ENCODE assay signal across 17 cellular contexts in genomic region chr5:175253597-175253996, GRCh38.
DNase-seq lines count a peak whose midpoint lies in the region; ATAC-seq and TF ChIP-seq lines count a peak whose summit lies in the region.
"Had no signal": no experiment of that assay in that cellular context is flagged by ENCODE, and none has a peak within 500 bp of the region (broad histone marks: within the 10 kb centered on the region; RNA-seq: fewer than 3 reads in every experiment).

No MANE protein-coding gene starts in this region.

- no peaks in the 10 kb centered on the region for H3K36me3 ChIP-seq in smooth muscle cell (ENCODE audit: low read depth)
- H3K36me3 ChIP-seq: BE2C, colonic mucosa, upper lobe of left lung had no signal

- peaks cover 7% of the 10 kb centered on the region for H3K4me1 Mint-ChIP-seq in activated T-helper 17 cell treated with anti-CD3 and anti-CD28 coated beads, Interleukin-2, amount 50 U/mL, for 72 hours
- H3K4me1 Mint-ChIP-seq in H9, result peaks cover 6 to 8% of the 10 kb centered on the region in 2 experiments; a peak in 3 of 4 replicates
- H3K4me1 Mint-ChIP-seq: naive thymus-derived CD8-positive, alpha-beta T cell had no signal

- H2AK5ac ChIP-seq in H9 (ENCODE audit: insufficient read length, low read length), result no peak overlapping the region

- peaks cover 14% of the 10 kb centered on the region for H3F3A ChIP-seq in smooth muscle cell (ENCODE audit: low read depth)

- H3K9ac ChIP-seq in smooth muscle cell (ENCODE audit: low read depth) (no peak overlapping the region), H9 (ENCODE audit: extremely low read depth, insufficient read length, low read length) (no peak overlapping the region)

- H3K4ac ChIP-seq in H9 (ENCODE audit: low read depth, low read length), result no peak overlapping the region

- no peaks in the 10 kb centered on the region for H3K79me2 ChIP-seq in smooth muscle cell (ENCODE audit: low read depth)
- H3K79me2 ChIP-seq in H9 (ENCODE audit: insufficient read depth, low read length), result no peaks in the 10 kb centered on the region

- H3K23ac ChIP-seq in H9 (ENCODE audit: insufficient read length, low read depth, low read length), result no peak overlapping the region

- ATAC-seq in activated T-helper 17 cell treated with anti-CD3 and anti-CD28 coated beads, Interleukin-2, amount 50 U/mL, for 72 hours (replicated peaks), result peak; percentile 64
- ATAC-seq in foreskin keratinocyte, result peak; percentile 57
- ATAC-seq: naive thymus-derived CD8-positive, alpha-beta T cell had no signal

- H3K56ac ChIP-seq in H9 (ENCODE audit: insufficient read length, low read depth, low read length), result no peak overlapping the region

- H2BK20ac ChIP-seq in H9 (ENCODE audit: low read depth, low read length, poor library complexity, severe bottlenecking), result no peak overlapping the region

- no peaks in the 10 kb centered on the region for H3K23me2 ChIP-seq in H9 (ENCODE audit: insufficient read length, low read depth, low read length, poor library complexity, severe bottlenecking)

- H4K20me1 ChIP-seq in smooth muscle cell (ENCODE audit: low read depth) (no peaks in the 10 kb centered on the region), H9 (ENCODE audit: control insufficient read depth, insufficient read depth, insufficient read length) (no peaks in the 10 kb centered on the region)

- H4K5ac ChIP-seq in H9 (ENCODE audit: insufficient read length, low read depth, low read length), result no peak overlapping the region

- DNase-seq in ELR (ENCODE audit: low read depth), result peak; percentile 21
- peak in 1 of 2 donors; percentile 17 for DNase-seq in foreskin keratinocyte
- DNase-seq in smooth muscle cell (lab: John Stamatoyannopoulos, UW; ENCODE audit: unreplicated experiment), result no peak
- DNase-seq in GM20000 (ENCODE audit: low spot score), result no peak
- no peak for DNase-seq in Ammon's horn (ENCODE audit: low spot score)
- DNase-seq in H9, result no peak
- no peak for DNase-seq in retina
- DNase-seq: BE2C; colonic mucosa; H7; naive thymus-derived CD8-positive, alpha-beta T cell; NCI-H774; upper lobe of left lung had no signal

- no peaks in the 10 kb centered on the region for H3K79me1 ChIP-seq in H9 (ENCODE audit: insufficient read depth, low read depth, low read length, poor library complexity, severe bottlenecking)

- TF ChIP-seq CTCF in foreskin keratinocyte (conservative IDR thresholded peaks at IDR 0.05), result no peak
- no peak for TF ChIP-seq CTCF in smooth muscle cell (IDR thresholded peaks at IDR 0.05; ENCODE audit: borderline replicate concordance, insufficient read depth, poor library complexity, severe bottlenecking)
- TF ChIP-seq CTCF in GM20000 (IDR thresholded peaks at IDR 0.05; ENCODE audit: extremely low read depth, missing control alignments), result no peak
- no peak for TF ChIP-seq CTCF in H9 (conservative IDR thresholded peaks at IDR 0.05)

- H3K27me3 ChIP-seq in foreskin keratinocyte, result no peaks in the 10 kb centered on the region
- H3K27me3 ChIP-seq in smooth muscle cell (ENCODE audit: low read depth), result no peaks in the 10 kb centered on the region
- no peaks in the 10 kb centered on the region for H3K27me3 ChIP-seq in H9 (ENCODE audit: insufficient read depth, low read length)
- H3K27me3 ChIP-seq: BE2C, colonic mucosa, upper lobe of left lung had no signal

- no peak overlapping the region for H2BK15ac ChIP-seq in H9 (ENCODE audit: low read depth, low read length)

- peak overlapping the region; percentile 21 for H3K27ac Mint-ChIP-seq in activated T-helper 17 cell treated with anti-CD3 and anti-CD28 coated beads, Interleukin-2, amount 50 U/mL, for 72 hours
- peak overlapping the region in 1 of 3 experiments; percentile 17; a peak in 1 of 7 replicates for H3K27ac Mint-ChIP-seq in H9
- H3K27ac Mint-ChIP-seq: activated naive CD8-positive, alpha-beta T cell; naive thymus-derived CD8-positive, alpha-beta T cell; T-helper 2 cell treated with Interferon-gamma antibody and Interleukin-4, amounts not matched to agents 5 μg/mL and 100 μg/mL, for 36 hours had no signal

- WGBS in smooth muscle cell (ENCODE audit: low lambda C conversion rate), result 61% methylated on average over 8 of the region's 8 CpGs
- no CpG with 5 or more reads among the region's 8 CpGs for WGBS in H9 (ENCODE audit: extremely low coverage, insufficient read length, low lambda C conversion rate)

- no peak overlapping the region for H3K4me3 ChIP-seq in smooth muscle cell
- H3K4me3 ChIP-seq: colonic mucosa, upper lobe of left lung had no signal

- no peak overlapping the region for H2BK12ac ChIP-seq in H9 (ENCODE audit: insufficient read length, low read depth, low read length)

- H3K27ac ChIP-seq in foreskin keratinocyte (no peak overlapping the region), smooth muscle cell (ENCODE audit: low read depth) (peak overlapping the region; percentile 62), H9 (ENCODE audit: insufficient read length, low read depth, low read length) (no peak overlapping the region)
- H3K27ac ChIP-seq: colonic mucosa, epithelial cell of prostate had no signal

- no peak overlapping the region for H3K18ac ChIP-seq in H9 (ENCODE audit: insufficient read length, low read depth, low read length)

- peak overlapping the region; percentile 13 for H3K4me3 Mint-ChIP-seq in activated T-helper 17 cell treated with anti-CD3 and anti-CD28 coated beads, Interleukin-2, amount 50 U/mL, for 72 hours
- no peak overlapping the region for H3K4me3 Mint-ChIP-seq in H9
- H3K4me3 Mint-ChIP-seq: activated naive CD8-positive, alpha-beta T cell; naive thymus-derived CD8-positive, alpha-beta T cell; T-helper 2 cell treated with Interferon-gamma antibody and Interleukin-4, amounts not matched to agents 5 μg/mL and 100 μg/mL, for 36 hours had no signal

- H2AFZ ChIP-seq in smooth muscle cell (ENCODE audit: low read depth) (no peak overlapping the region), H9 (ENCODE audit: low read length) (no peak overlapping the region)

- H3K27me3 Mint-ChIP-seq in activated T-helper 17 cell treated with anti-CD3 and anti-CD28 coated beads, Interleukin-2, amount 50 U/mL, for 72 hours, result peaks cover 8% of the 10 kb centered on the region
- H3K27me3 Mint-ChIP-seq in H9 (ENCODE audit: low read depth), result peaks cover 7% of the 10 kb centered on the region

- no peaks in the 10 kb centered on the region for H3K36me3 Mint-ChIP-seq in activated T-helper 17 cell treated with anti-CD3 and anti-CD28 coated beads, Interleukin-2, amount 50 U/mL, for 72 hours (ENCODE audit: low read depth)
- H3K36me3 Mint-ChIP-seq in H9 (ENCODE audit: insufficient read depth in 1 of 3, low read depth in 3 of 3), result no peaks in the 10 kb centered on the region
- H3K36me3 Mint-ChIP-seq: activated naive CD8-positive, alpha-beta T cell; naive thymus-derived CD8-positive, alpha-beta T cell had no signal

- no peak overlapping the region for H4K8ac ChIP-seq in H9 (replicated peaks; ENCODE audit: insufficient read length, low read depth, low read length)

- H2BK120ac ChIP-seq in H9 (ENCODE audit: low read depth, low read length, poor library complexity, severe bottlenecking), result no peak overlapping the region

- no peaks in the 10 kb centered on the region for H3K9me3 Mint-ChIP-seq in activated T-helper 17 cell treated with anti-CD3 and anti-CD28 coated beads, Interleukin-2, amount 50 U/mL, for 72 hours
- no peaks in the 10 kb centered on the region for H3K9me3 Mint-ChIP-seq in H9
- H3K9me3 Mint-ChIP-seq: naive thymus-derived CD8-positive, alpha-beta T cell; T-helper 2 cell treated with Interferon-gamma antibody and Interleukin-4, amounts not matched to agents 5 μg/mL and 100 μg/mL, for 36 hours had no signal

- no peaks in the 10 kb centered on the region for H3K9me3 ChIP-seq in smooth muscle cell (replicated peaks; ENCODE audit: low read depth)
- H3K9me3 ChIP-seq in H9 (ENCODE audit: control insufficient read depth, low read depth, low read length), result no peaks in the 10 kb centered on the region
- H3K9me3 ChIP-seq: BE2C, colonic mucosa, upper lobe of left lung had no signal

- H3K4me1 ChIP-seq in foreskin keratinocyte (no peaks in the 10 kb centered on the region), smooth muscle cell (ENCODE audit: low read depth) (peaks cover 8% of the 10 kb centered on the region), H9 (ENCODE audit: insufficient read depth, low read length) (no peaks in the 10 kb centered on the region)
- H3K4me1 ChIP-seq: BE2C, colonic mucosa had no signal

- no peak overlapping the region for H4K91ac ChIP-seq in H9 (ENCODE audit: insufficient read length, low read depth, low read length)

- no peak overlapping the region for H2BK5ac ChIP-seq in H9 (ENCODE audit: insufficient read length, low read length)

- no peak overlapping the region for H3T11ph ChIP-seq in H9 (ENCODE audit: low read length)

- no peak overlapping the region for H3K14ac ChIP-seq in H9 (ENCODE audit: insufficient read depth, low read length)

- H3K4me2 ChIP-seq in smooth muscle cell (peak overlapping the region; percentile 54), H9 (ENCODE audit: insufficient read depth, insufficient read length, low read length) (no peak overlapping the region)
